In the genomic region with DNA sequence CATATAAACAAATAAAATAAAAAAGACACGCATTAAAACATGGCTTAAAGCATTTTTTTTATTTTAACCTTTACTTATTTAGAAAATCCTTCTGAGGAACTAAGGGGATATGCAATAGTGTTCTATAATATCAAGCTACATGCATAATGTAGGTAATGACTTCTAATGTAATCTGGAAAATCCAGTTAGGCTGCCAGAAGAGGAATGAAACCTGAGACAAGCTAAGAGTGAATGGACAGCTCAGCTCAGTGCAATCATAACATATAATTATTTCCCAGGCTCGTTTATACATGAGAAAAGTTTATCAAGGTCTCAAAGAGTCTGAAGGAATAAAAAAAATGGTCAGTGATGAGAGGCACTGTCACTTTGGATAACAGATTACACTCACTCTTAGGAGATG, we compare ENCODE assay signal across 17 cellular contexts.
A peak's percentile ranks its signal among the peaks of the same experiment; 100 is the strongest.
DNase-seq lines count a peak whose midpoint lies in the region; ATAC-seq and TF ChIP-seq lines count a peak whose summit lies in the region.
"Had no signal": no experiment of that assay in that cellular context is flagged by ENCODE, and none has a peak within 500 bp of the region (broad histone marks: within the 10 kb centered on the region; RNA-seq: fewer than 3 reads in every experiment).

No MANE protein-coding gene starts in this region.

- H3K27me3 Mint-ChIP-seq in mesothelial cell of epicardium (ENCODE audit: low read depth), result no peaks in the 10 kb centered on the region
- H3K27me3 Mint-ChIP-seq: T-cell had no signal

- peaks cover 7% of the 10 kb centered on the region for H3K9me3 Mint-ChIP-seq in mesothelial cell of epicardium

- ATAC-seq in HG02852 (IDR thresholded peaks at IDR 0.05; ENCODE audit: unreplicated experiment) (no peak), HG03342 (IDR thresholded peaks at IDR 0.05; ENCODE audit: unreplicated experiment) (no peak)
- ATAC-seq: K562, T-cell had no signal

- DNase-seq in NCI-H2029 (lab: John Stamatoyannopoulos, UW), result peak; percentile 1
- DNase-seq in NCI-H2029 treated with DMSO at 0.1 percent for 48 hours (lab: John Stamatoyannopoulos, UW), result no peak
- peak; percentile 19 for DNase-seq in HPDE6-E6E7 (ENCODE audit: extremely low spot score)
- DNase-seq in NCI-H69 (lab: John Stamatoyannopoulos, UW), result peak; percentile 11
- DNase-seq in mesothelial cell of epicardium (ENCODE audit: low spot score in 2 of 2, unreplicated experiment in 2 of 2), result no peak
- DNase-seq in CD1c-positive myeloid dendritic cell (ENCODE audit: extremely low spot score), result no peak
- DNase-seq: EL, GM23248, HCEC 1CT, MV-4-11, NCI-H146, NCI-H2107, NCI-H345, T-cell had no signal

- peak overlapping the region; percentile 61 for H3K27ac Mint-ChIP-seq in mesothelial cell of epicardium
- H3K27ac Mint-ChIP-seq: T-cell had no signal

- H3K4me3 Mint-ChIP-seq in mesothelial cell of epicardium, result no peak overlapping the region
- H3K4me3 Mint-ChIP-seq: T-cell had no signal

- no peaks in the 10 kb centered on the region for H3K36me3 Mint-ChIP-seq in mesothelial cell of epicardium
- H3K36me3 Mint-ChIP-seq: T-cell had no signal

- TF ChIP-seq CTCF in mesothelial cell of epicardium (IDR thresholded peaks at IDR 0.05; ENCODE audit: unreplicated experiment), result no peak

- peaks cover 22% of the 10 kb centered on the region for H3K4me1 Mint-ChIP-seq in mesothelial cell of epicardium
- H3K4me1 Mint-ChIP-seq: T-cell had no signal

Comparison
In these comparisons a context has a peak if more than half of its experiments do, and no peak if none do; other contexts are left out.
1. DNase-seq: peak in NCI-H2029 (single experiment), HPDE6-E6E7 (single experiment) and NCI-H69 (single experiment); none in NCI-H2029 treated with DMSO at 0.1 percent for 48 hours (single experiment), mesothelial cell of epicardium (0 of 2) and CD1c-positive myeloid dendritic cell (single experiment).